Comparison of ENCODE assay signal across 22 cellular contexts in the genomic region with DNA sequence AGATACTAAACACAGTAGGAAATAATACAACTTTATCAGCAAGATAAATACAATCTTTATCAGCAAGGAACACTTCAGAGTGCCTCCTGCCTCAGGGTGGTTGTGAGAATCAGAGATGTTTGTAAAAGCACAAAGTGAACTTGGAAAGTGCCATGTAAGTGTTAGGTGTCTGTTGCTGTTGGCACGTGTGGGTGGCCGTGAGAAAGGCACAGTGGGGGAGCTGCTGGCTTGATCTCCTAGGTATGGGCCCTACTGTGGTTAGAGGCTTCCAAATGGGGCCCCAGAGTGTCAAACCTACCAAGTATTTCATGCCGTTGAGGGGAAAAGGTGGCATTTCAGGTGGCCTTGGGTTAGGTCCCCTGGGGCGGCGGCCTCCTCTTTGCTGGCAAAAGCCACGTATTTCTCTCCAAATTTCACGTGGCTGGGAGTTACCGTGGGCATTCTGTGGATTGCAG.
DNase-seq lines count a peak whose midpoint lies in the region; ATAC-seq, FAIRE-seq and TF ChIP-seq lines count a peak whose summit lies in the region.
"Had no signal": no experiment of that assay in that cellular context is flagged by ENCODE, and none has a peak within 500 bp of the region (broad histone marks: within the 10 kb centered on the region; RNA-seq: fewer than 3 reads in every experiment).

No MANE protein-coding gene starts in this region.

- no peak overlapping the region for H3K4me3 ChIP-seq in SJSA1
- no peak overlapping the region for H3K4me3 ChIP-seq in rectal smooth muscle tissue (ENCODE audit: low read length)
- no peak overlapping the region for H3K4me3 ChIP-seq in HepG2 (replicated peaks in 1 of 3; ENCODE audit: insufficient read depth in 1 of 3, low read depth in 2 of 3, low read length in 3 of 3)
- H3K4me3 ChIP-seq: lung, suprapubic skin had no signal

- H3K27ac ChIP-seq in SJSA1: peak overlapping the region; percentile 67
- peak overlapping the region; percentile 63 for H3K27ac ChIP-seq in rectal smooth muscle tissue (ENCODE audit: low read depth, low read length)
- no peak overlapping the region for H3K27ac ChIP-seq in HepG2 (ENCODE audit: extremely low read length, insufficient read depth, low read length)
- H3K27ac ChIP-seq: suprapubic skin had no signal

- TF ChIP-seq CTCF in HepG2 (CRISPR knock-in tag; IDR thresholded peaks at IDR 0.05): no peak

- CTCF ChIA-PET in HepG2 (lab: Yijun Ruan, JAX; ENCODE audit: low intra/inter-chr PET ratio, low total read pairs): no interaction called here

- H3K4me1 ChIP-seq in SJSA1 (replicated peaks): peaks cover 24% of the 10 kb centered on the region
- peaks cover 13% of the 10 kb centered on the region for H3K4me1 ChIP-seq in rectal smooth muscle tissue (ENCODE audit: control insufficient read depth, insufficient read depth, low read length)
- H3K4me1 ChIP-seq in HepG2 (ENCODE audit: insufficient read depth, low read length): no peaks in the 10 kb centered on the region

- TF ChIP-seq EP300 in HepG2 (IDR thresholded peaks at IDR 0.05; ENCODE audit: low read depth in 2 of 2, low read length in 2 of 2): no peak
- TF ChIP-seq EP300 in HepG2 (CRISPR knock-in tag; IDR thresholded peaks at IDR 0.05; ENCODE audit: borderline replicate concordance): no peak

- DNase-seq in Daoy (ENCODE audit: low read depth): peak; percentile 55
- peak in 1 of 2 experiments; percentile 19 for DNase-seq in SJSA1 (ENCODE audit: low read depth in 1 of 2, low spot score in 2 of 2)
- DNase-seq in cardiac septum (ENCODE audit: low spot score): peak; percentile 56
- no peak for DNase-seq in mucosa of gallbladder (ENCODE audit: low spot score)
- DNase-seq in HepG2 (ENCODE audit: low spot score): no peak
- DNase-seq in activated naive CD4-positive, alpha-beta T cell treated with anti-CD3 and anti-CD28 coated beads, Interleukin-2, amount 50 U/mL, for 16 hours: no peak
- DNase-seq: CD8-positive, alpha-beta T cell; cortex of kidney; DMS153; GF-D8; GOT3; NCI-H146; NCI-H2227 treated with DMSO at 0.1 percent for 48 hours; occipital lobe; stimulated activated CD4-positive, alpha-beta T cell treated with anti-CD3 and anti-CD28 coated beads, Interleukin-15, amount 100 ng/mL, for 24 hours had no signal

- POLR2A ChIA-PET in HepG2 (lab: Yijun Ruan, JAX): no interaction called here

- WGBS in HepG2 (ENCODE audit: low lambda C conversion rate): 34% methylated on average over 7 of the region's 8 CpGs

- H3K4me2 ChIP-seq in HepG2 (ENCODE audit: low read depth, low read length): no peak overlapping the region

- no peak for TF ChIP-seq POLR2A in HepG2 (IDR thresholded peaks at IDR 0.05; ENCODE audit: insufficient read depth in 1 of 2, low read depth in 2 of 2, low read length in 2 of 2)

- no peak overlapping the region for H2AFZ ChIP-seq in HepG2 (ENCODE audit: low read length)

- in situ Hi-C loops in HepG2 (cut with HindIII; ENCODE audit: extremely low pct_ligation_motif_present, low pct_unique_long_range_greater_than_20kb): no loop called here

- no peaks in the 10 kb centered on the region for H3K27me3 ChIP-seq in SJSA1 (replicated peaks)
- no peaks in the 10 kb centered on the region for H3K27me3 ChIP-seq in rectal smooth muscle tissue (ENCODE audit: control insufficient read depth, insufficient read depth, low read length)
- H3K27me3 ChIP-seq in HepG2 (ENCODE audit: control insufficient read depth in 1 of 2, insufficient read depth in 2 of 2, low read length in 2 of 2): peaks cover 0 to 13% of the 10 kb centered on the region in 2 experiments; a peak in 2 of 5 replicates
- H3K27me3 ChIP-seq: suprapubic skin had no signal

- H3K9me3 ChIP-seq in SJSA1 (replicated peaks) (no peaks in the 10 kb centered on the region), HepG2 (ENCODE audit: low read length) (no peaks in the 10 kb centered on the region)
- H3K9me3 ChIP-seq: suprapubic skin had no signal

- ATAC-seq in HG02973 (IDR thresholded peaks at IDR 0.05; ENCODE audit: unreplicated experiment) (no peak), HepG2 (no peak)
- ATAC-seq: activated naive CD4-positive, alpha-beta T cell treated with anti-CD3 and anti-CD28 coated beads, Interleukin-2, amount 50 U/mL, for 72 hours; CD8-positive, alpha-beta T cell had no signal

- H3K9ac ChIP-seq in rectal smooth muscle tissue (ENCODE audit: low read length): no peak overlapping the region
- H3K9ac ChIP-seq in HepG2 (ENCODE audit: insufficient read depth, low read depth, low read length): no peak overlapping the region

- no peak for FAIRE-seq in HepG2 (lab: Jason Lieb, UNC)
- FAIRE-seq: endometrium, TTC549 had no signal

- H3K36me3 ChIP-seq in SJSA1: no peaks in the 10 kb centered on the region
- H3K36me3 ChIP-seq in rectal smooth muscle tissue (ENCODE audit: control insufficient read depth, insufficient read depth, low read length): no peaks in the 10 kb centered on the region
- no peaks in the 10 kb centered on the region for H3K36me3 ChIP-seq in HepG2 (replicated peaks in 1 of 2; ENCODE audit: control insufficient read depth in 1 of 2, insufficient read depth in 2 of 2, low read length in 2 of 2)
- H3K36me3 ChIP-seq: suprapubic skin had no signal

- H4K20me1 ChIP-seq in HepG2 (ENCODE audit: insufficient read depth, low read length): no peaks in the 10 kb centered on the region

- no peaks in the 10 kb centered on the region for H3K79me2 ChIP-seq in HepG2 (ENCODE audit: insufficient read depth, low read length)

- BruUV-seq in HepG2 (replicated peaks; lab: Mats Ljungman, UMichigan): no TSS peak

- intact Hi-C loops in cardiac septum (cut with DNase I): no loop called here
- intact Hi-C loops in HepG2 (cut with micrococcal nuclease; ENCODE audit: unreplicated experiment): no loop called here

- no peak for TF ChIP-seq RAD21 in HepG2 (CRISPR knock-in tag; IDR thresholded peaks at IDR 0.05)

TF ChIP-seq in HepG2, 621 proteins besides CTCF, POLR2A, EP300 and RAD21:
- TF ChIP-seq ZNF44 (CRISPR knock-in tag; IDR thresholded peaks at IDR 0.05) (no peak), BRF2 (CRISPR knock-in tag; IDR thresholded peaks at IDR 0.05) (no peak), ZNF567 (CRISPR knock-in tag; IDR thresholded peaks at IDR 0.05; ENCODE audit: borderline replicate concordance) (no peak), MAFK (conservative IDR thresholded peaks at IDR 0.05 in 1 of 2, IDR thresholded peaks at IDR 0.05 in 1 of 2; ENCODE audit: low read length in 2 of 2) (no peak), ISX (CRISPR knock-in tag; conservative IDR thresholded peaks at IDR 0.05) (no peak), ZMYM2 (CRISPR knock-in tag; IDR thresholded peaks at IDR 0.05) (no peak)

Comparison
In these comparisons a context has a peak if more than half of its experiments do, and no peak if none do; other contexts are left out.
1. DNase-seq: peak in Daoy (single experiment) and cardiac septum (single experiment); none in mucosa of gallbladder (single experiment), HepG2 (single experiment) and activated naive CD4-positive, alpha-beta T cell treated with anti-CD3 and anti-CD28 coated beads, Interleukin-2, amount 50 U/mL, for 16 hours (single experiment).